ENCODE assay signal across 1 cellular context in the genomic region with DNA sequence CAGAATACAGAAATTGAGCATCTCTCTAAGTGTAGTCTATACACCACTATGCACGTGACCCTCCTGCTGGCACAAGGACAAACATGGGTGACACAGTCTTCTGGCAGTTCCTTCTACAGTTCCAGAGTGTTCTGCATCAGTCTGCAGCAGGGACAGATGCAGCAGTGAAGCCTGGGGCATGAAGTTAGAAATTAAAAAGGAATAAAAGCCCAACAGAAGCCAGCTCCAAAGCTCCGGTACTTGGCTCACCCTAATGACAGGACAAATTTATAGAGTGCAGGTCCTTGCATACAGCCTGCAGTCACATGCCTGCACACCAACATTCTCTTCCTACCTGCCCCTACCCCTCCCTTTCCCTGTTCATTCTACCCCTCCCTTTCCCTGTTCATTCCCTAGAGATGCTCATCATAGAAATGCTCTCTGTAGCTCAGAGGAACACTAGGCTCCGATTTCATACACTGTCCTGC.
TF ChIP-seq lines count a peak whose summit lies in the region.

No MANE protein-coding gene starts in this region.

TF ChIP-seq in H1, 55 proteins besides CTCF, POLR2A, EP300 and RAD21:
- TF ChIP-seq CHD7 (IDR thresholded peaks at IDR 0.05; ENCODE audit: insufficient replicate concordance, low read length) = no peak
- no peak for TF ChIP-seq SUZ12 (IDR thresholded peaks at IDR 0.05; ENCODE audit: low read length)
- no peak for TF ChIP-seq KDM1A (IDR thresholded peaks at IDR 0.05; ENCODE audit: borderline replicate concordance, low read length)
- TF ChIP-seq SRF (IDR thresholded peaks at IDR 0.05; ENCODE audit: low read depth, low read length) = no peak
- no peak for TF ChIP-seq CBX5 (IDR thresholded peaks at IDR 0.05; ENCODE audit: low read depth, low read length)
- no peak for TF ChIP-seq JUN (IDR thresholded peaks at IDR 0.05; ENCODE audit: low read depth, low read length)
- TF ChIP-seq, protein P1, sequence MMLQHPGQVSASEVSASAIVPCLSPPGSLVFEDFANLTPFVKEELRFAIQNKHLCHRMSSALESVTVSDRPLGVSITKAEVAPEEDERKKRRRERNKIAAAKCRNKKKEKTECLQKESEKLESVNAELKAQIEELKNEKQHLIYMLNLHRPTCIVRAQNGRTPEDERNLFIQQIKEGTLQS (IDR thresholded peaks at IDR 0.05; ENCODE audit: insufficient read depth, low read depth, low read length) = no peak
